25 cellular contexts compared by ENCODE assay signal in the genomic region with DNA sequence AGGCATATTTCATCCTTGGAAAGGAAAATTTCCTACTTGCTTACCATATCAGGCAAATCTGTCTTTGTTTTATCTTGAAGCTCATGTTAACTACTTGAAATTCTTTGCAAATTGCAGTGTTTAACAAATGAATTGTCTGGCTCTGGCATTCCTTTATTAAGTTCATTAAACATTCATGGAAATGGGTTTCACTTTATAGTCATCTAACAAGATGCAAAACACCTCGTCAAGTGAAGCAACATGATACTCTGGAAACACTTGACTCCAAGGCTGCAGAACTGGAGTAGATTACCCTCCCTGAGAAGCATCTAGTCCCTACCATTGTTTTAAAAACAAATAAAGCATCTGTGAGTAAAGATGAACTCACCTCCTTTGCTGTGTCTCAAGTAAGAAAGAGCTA.
"Had no signal": no experiment of that assay in that cellular context is flagged by ENCODE, and none has a peak within 500 bp of the region (broad histone marks: within the 10 kb centered on the region; RNA-seq: fewer than 3 reads in every experiment).

No MANE protein-coding gene starts in this region.

- H3K4me1 ChIP-seq: body of pancreas, esophagus squamous epithelium, right lobe of liver, testis, transverse colon had no signal

- H3K4me1 Mint-ChIP-seq: naive thymus-derived CD4-positive, alpha-beta T cell had no signal

- H3K4me3 Mint-ChIP-seq: activated naive CD8-positive, alpha-beta T cell; naive thymus-derived CD4-positive, alpha-beta T cell had no signal

- H3K27ac ChIP-seq: body of pancreas, epithelial cell of prostate, esophagus squamous epithelium, ovary, right lobe of liver, testis, transverse colon had no signal

- H3K27me3 Mint-ChIP-seq: activated naive CD8-positive, alpha-beta T cell; naive thymus-derived CD4-positive, alpha-beta T cell; progenitor cell of endocrine pancreas had no signal

- H3K4me3 ChIP-seq: body of pancreas, esophagus squamous epithelium, ovary, right lobe of liver, testis, transverse colon had no signal

- H3K27ac Mint-ChIP-seq: activated naive CD8-positive, alpha-beta T cell; naive thymus-derived CD4-positive, alpha-beta T cell; progenitor cell of endocrine pancreas had no signal

- H3K36me3 ChIP-seq: esophagus squamous epithelium, ovary, right lobe of liver, transverse colon had no signal

- H3K27me3 ChIP-seq: body of pancreas, esophagus squamous epithelium, ovary, right lobe of liver, testis, transverse colon had no signal

- DNase-seq: activated CD4-positive, alpha-beta T cell treated with anti-CD3 and anti-CD28 coated beads for 48 hours; activated CD4-positive, alpha-beta T cell treated with anti-CD3 and anti-CD28 coated beads, Interleukin-2, amount 50 U/mL, for 48 hours; activated CD8-positive, alpha-beta memory T cell treated with anti-CD3 and anti-CD28 coated beads for 24 hours; activated effector memory CD4-positive, alpha-beta T cell treated with Interleukin-2 at 50 U/mL for 16 hours; activated naive CD4-positive, alpha-beta T cell treated with Interleukin-2 at 50 U/mL for 16 hours; aorta; body of pancreas; dermis blood vessel endothelial cell; effector CD4-positive, alpha-beta T cell; esophagus squamous epithelium; foreskin melanocyte; left cardiac atrium; left ventricle myocardium superior; midbrain; naive thymus-derived CD4-positive, alpha-beta T cell; ovary; right lobe of liver; stimulated activated CD4-positive, alpha-beta T cell treated with anti-CD3 and anti-CD28 coated beads, Interleukin-2, amount 100 ng/mL, for 48 hours; stimulated activated naive CD8-positive, alpha-beta T cell treated with anti-CD3 and anti-CD28 coated beads, Interleukin-15, Interleukin-2, amounts not matched to agents 100 U/mL and 50 U/mL, for 24 hours; T-helper 2 cell; testis; transverse colon had no signal

- H3K9me3 ChIP-seq: body of pancreas, esophagus squamous epithelium, ovary, right lobe of liver, testis, transverse colon had no signal

- H3K36me3 Mint-ChIP-seq: activated naive CD8-positive, alpha-beta T cell; naive thymus-derived CD4-positive, alpha-beta T cell had no signal
